ENCODE assay signal across 1 cellular context in the genomic region with DNA sequence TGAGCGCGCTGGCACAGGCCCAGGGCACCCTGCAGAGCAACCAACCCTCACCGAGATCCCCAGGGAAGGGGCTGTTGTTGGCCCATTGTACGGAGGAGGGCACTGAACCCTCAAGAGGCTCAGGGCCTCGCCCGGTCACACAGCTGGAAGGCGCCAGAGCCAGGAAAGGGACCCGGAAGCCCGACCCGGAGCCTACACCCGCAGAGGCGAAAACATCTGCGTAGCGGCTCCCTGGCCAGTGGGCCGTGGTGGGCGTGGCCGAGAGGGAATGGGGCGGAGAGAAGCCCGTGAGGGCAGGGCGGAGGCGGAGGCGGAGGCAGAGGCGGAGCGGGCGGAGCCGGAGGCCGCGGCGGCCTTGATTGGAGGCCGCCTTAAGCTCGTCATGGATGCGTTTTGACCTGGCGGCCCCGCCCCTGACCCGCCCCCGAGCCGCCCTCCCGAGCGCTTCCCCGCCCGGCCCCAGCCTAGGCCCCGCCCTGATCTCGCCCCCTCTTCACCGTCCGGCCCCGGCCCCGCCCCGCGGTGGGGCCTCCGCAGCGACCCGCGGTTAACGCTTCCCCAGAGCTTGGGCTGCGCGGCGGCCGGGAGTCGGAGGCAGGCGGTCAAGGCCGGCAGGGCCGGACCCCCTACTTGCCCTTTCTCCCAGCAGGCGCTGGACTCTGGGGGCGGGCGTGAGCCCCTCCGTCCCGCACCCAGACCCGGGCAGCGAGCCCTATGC.
TF ChIP-seq lines count a peak whose summit lies in the region.

No MANE protein-coding gene starts in this region.

TF ChIP-seq in K562, 482 proteins besides CTCF, POLR2A, EP300 and RAD21 (continued from another document and continues in another):
- TF ChIP-seq, protein P1, sequence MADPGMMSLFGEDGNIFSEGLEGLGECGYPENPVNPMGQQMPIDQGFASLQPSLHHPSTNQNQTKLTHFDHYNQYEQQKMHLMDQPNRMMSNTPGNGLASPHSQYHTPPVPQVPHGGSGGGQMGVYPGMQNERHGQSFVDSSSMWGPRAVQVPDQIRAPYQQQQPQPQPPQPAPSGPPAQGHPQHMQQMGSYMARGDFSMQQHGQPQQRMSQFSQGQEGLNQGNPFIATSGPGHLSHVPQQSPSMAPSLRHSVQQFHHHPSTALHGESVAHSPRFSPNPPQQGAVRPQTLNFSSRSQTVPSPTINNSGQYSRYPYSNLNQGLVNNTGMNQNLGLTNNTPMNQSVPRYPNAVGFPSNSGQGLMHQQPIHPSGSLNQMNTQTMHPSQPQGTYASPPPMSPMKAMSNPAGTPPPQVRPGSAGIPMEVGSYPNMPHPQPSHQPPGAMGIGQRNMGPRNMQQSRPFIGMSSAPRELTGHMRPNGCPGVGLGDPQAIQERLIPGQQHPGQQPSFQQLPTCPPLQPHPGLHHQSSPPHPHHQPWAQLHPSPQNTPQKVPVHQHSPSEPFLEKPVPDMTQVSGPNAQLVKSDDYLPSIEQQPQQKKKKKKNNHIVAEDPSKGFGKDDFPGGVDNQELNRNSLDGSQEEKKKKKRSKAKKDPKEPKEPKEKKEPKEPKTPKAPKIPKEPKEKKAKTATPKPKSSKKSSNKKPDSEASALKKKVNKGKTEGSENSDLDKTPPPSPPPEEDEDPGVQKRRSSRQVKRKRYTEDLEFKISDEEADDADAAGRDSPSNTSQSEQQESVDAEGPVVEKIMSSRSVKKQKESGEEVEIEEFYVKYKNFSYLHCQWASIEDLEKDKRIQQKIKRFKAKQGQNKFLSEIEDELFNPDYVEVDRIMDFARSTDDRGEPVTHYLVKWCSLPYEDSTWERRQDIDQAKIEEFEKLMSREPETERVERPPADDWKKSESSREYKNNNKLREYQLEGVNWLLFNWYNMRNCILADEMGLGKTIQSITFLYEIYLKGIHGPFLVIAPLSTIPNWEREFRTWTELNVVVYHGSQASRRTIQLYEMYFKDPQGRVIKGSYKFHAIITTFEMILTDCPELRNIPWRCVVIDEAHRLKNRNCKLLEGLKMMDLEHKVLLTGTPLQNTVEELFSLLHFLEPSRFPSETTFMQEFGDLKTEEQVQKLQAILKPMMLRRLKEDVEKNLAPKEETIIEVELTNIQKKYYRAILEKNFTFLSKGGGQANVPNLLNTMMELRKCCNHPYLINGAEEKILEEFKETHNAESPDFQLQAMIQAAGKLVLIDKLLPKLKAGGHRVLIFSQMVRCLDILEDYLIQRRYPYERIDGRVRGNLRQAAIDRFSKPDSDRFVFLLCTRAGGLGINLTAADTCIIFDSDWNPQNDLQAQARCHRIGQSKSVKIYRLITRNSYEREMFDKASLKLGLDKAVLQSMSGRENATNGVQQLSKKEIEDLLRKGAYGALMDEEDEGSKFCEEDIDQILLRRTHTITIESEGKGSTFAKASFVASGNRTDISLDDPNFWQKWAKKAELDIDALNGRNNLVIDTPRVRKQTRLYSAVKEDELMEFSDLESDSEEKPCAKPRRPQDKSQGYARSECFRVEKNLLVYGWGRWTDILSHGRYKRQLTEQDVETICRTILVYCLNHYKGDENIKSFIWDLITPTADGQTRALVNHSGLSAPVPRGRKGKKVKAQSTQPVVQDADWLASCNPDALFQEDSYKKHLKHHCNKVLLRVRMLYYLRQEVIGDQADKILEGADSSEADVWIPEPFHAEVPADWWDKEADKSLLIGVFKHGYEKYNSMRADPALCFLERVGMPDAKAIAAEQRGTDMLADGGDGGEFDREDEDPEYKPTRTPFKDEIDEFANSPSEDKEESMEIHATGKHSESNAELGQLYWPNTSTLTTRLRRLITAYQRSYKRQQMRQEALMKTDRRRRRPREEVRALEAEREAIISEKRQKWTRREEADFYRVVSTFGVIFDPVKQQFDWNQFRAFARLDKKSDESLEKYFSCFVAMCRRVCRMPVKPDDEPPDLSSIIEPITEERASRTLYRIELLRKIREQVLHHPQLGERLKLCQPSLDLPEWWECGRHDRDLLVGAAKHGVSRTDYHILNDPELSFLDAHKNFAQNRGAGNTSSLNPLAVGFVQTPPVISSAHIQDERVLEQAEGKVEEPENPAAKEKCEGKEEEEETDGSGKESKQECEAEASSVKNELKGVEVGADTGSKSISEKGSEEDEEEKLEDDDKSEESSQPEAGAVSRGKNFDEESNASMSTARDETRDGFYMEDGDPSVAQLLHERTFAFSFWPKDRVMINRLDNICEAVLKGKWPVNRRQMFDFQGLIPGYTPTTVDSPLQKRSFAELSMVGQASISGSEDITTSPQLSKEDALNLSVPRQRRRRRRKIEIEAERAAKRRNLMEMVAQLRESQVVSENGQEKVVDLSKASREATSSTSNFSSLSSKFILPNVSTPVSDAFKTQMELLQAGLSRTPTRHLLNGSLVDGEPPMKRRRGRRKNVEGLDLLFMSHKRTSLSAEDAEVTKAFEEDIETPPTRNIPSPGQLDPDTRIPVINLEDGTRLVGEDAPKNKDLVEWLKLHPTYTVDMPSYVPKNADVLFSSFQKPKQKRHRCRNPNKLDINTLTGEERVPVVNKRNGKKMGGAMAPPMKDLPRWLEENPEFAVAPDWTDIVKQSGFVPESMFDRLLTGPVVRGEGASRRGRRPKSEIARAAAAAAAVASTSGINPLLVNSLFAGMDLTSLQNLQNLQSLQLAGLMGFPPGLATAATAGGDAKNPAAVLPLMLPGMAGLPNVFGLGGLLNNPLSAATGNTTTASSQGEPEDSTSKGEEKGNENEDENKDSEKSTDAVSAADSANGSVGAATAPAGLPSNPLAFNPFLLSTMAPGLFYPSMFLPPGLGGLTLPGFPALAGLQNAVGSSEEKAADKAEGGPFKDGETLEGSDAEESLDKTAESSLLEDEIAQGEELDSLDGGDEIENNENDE (IDR thresholded peaks at IDR 0.05; ENCODE audit: low read depth, low read length): no peak
- TF ChIP-seq, protein P2, sequence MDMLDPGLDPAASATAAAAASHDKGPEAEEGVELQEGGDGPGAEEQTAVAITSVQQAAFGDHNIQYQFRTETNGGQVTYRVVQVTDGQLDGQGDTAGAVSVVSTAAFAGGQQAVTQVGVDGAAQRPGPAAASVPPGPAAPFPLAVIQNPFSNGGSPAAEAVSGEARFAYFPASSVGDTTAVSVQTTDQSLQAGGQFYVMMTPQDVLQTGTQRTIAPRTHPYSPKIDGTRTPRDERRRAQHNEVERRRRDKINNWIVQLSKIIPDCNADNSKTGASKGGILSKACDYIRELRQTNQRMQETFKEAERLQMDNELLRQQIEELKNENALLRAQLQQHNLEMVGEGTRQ (CRISPR knock-in tag; IDR thresholded peaks at IDR 0.05): no peak
- TF ChIP-seq EHMT2 (IDR thresholded peaks at IDR 0.05): no peak
- TF ChIP-seq ELF4 (CRISPR knock-in tag; IDR thresholded peaks at IDR 0.05): peak; percentile 79
- no peak for TF ChIP-seq JUNB (CRISPR knock-in tag; conservative IDR thresholded peaks at IDR 0.05)
- no peak for TF ChIP-seq MAFK (IDR thresholded peaks at IDR 0.05; ENCODE audit: low read length)
- TF ChIP-seq, protein P3, sequence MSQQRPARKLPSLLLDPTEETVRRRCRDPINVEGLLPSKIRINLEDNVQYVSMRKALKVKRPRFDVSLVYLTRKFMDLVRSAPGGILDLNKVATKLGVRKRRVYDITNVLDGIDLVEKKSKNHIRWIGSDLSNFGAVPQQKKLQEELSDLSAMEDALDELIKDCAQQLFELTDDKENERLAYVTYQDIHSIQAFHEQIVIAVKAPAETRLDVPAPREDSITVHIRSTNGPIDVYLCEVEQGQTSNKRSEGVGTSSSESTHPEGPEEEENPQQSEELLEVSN (IDR thresholded peaks at IDR 0.05; ENCODE audit: borderline replicate concordance in 1 of 2, extremely low read depth in 1 of 2, insufficient read depth in 1 of 2, insufficient read length in 1 of 2, low read depth in 1 of 2, low read length in 1 of 2, poor library complexity in 1 of 2, severe bottlenecking in 1 of 2): peak in 1 of 2 experiments; percentile 79
- TF ChIP-seq NR2C1 (IDR thresholded peaks at IDR 0.05): no peak
- TF ChIP-seq NR2C1 (tag; IDR thresholded peaks at IDR 0.05): no peak
- no peak for TF ChIP-seq SRSF1 (IDR thresholded peaks at IDR 0.05; ENCODE audit: low read depth, low read length)
- TF ChIP-seq, protein P4, sequence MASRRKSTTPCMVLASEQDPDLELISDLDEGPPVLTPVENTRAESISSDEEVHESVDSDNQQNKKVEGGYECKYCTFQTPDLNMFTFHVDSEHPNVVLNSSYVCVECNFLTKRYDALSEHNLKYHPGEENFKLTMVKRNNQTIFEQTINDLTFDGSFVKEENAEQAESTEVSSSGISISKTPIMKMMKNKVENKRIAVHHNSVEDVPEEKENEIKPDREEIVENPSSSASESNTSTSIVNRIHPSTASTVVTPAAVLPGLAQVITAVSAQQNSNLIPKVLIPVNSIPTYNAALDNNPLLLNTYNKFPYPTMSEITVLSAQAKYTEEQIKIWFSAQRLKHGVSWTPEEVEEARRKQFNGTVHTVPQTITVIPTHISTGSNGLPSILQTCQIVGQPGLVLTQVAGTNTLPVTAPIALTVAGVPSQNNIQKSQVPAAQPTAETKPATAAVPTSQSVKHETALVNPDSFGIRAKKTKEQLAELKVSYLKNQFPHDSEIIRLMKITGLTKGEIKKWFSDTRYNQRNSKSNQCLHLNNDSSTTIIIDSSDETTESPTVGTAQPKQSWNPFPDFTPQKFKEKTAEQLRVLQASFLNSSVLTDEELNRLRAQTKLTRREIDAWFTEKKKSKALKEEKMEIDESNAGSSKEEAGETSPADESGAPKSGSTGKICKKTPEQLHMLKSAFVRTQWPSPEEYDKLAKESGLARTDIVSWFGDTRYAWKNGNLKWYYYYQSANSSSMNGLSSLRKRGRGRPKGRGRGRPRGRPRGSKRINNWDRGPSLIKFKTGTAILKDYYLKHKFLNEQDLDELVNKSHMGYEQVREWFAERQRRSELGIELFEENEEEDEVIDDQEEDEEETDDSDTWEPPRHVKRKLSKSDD (conservative IDR thresholded peaks at IDR 0.05; ENCODE audit: low read length): no peak
- TF ChIP-seq, protein P5, sequence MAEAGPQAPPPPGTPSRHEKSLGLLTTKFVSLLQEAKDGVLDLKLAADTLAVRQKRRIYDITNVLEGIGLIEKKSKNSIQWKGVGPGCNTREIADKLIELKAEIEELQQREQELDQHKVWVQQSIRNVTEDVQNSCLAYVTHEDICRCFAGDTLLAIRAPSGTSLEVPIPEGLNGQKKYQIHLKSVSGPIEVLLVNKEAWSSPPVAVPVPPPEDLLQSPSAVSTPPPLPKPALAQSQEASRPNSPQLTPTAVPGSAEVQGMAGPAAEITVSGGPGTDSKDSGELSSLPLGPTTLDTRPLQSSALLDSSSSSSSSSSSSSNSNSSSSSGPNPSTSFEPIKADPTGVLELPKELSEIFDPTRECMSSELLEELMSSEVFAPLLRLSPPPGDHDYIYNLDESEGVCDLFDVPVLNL (CRISPR knock-in tag; IDR thresholded peaks at IDR 0.05; ENCODE audit: low read depth): no peak
- peak; percentile 30 for TF ChIP-seq TAF9B (IDR thresholded peaks at IDR 0.05; ENCODE audit: partially characterized antibody)
- peak; percentile 42 for TF ChIP-seq SAP30 (IDR thresholded peaks at IDR 0.05; ENCODE audit: borderline replicate concordance, insufficient read depth, low read depth, low read length, poor library complexity, severe bottlenecking)
- no peak for TF ChIP-seq PHF21A (IDR thresholded peaks at IDR 0.05; ENCODE audit: borderline replicate concordance, low read depth)
- no peak for TF ChIP-seq SRSF7 (optimal IDR thresholded peaks at IDR 0.05; ENCODE audit: low read depth, low read length)
- peak in 2 of 3 experiments; percentile 55 to 61 for TF ChIP-seq YY1 (IDR thresholded peaks at IDR 0.05; ENCODE audit: borderline replicate concordance in 1 of 3, control insufficient read depth in 1 of 3, extremely low read depth in 1 of 3, insufficient read depth in 3 of 3, insufficient read length in 1 of 3, insufficient replicate concordance in 2 of 3, low read depth in 1 of 3, low read length in 2 of 3)
- no peak for TF ChIP-seq STAT5A (IDR thresholded peaks at IDR 0.05; ENCODE audit: borderline replicate concordance, low read length)
- TF ChIP-seq SIRT6 (IDR thresholded peaks at IDR 0.05; ENCODE audit: low read depth, low read length): no peak
- no peak; the same call in none of the 2 replicates for TF ChIP-seq POLR2H (tag; IDR thresholded peaks at IDR 0.05; ENCODE audit: low read depth)
- TF ChIP-seq, protein P6, sequence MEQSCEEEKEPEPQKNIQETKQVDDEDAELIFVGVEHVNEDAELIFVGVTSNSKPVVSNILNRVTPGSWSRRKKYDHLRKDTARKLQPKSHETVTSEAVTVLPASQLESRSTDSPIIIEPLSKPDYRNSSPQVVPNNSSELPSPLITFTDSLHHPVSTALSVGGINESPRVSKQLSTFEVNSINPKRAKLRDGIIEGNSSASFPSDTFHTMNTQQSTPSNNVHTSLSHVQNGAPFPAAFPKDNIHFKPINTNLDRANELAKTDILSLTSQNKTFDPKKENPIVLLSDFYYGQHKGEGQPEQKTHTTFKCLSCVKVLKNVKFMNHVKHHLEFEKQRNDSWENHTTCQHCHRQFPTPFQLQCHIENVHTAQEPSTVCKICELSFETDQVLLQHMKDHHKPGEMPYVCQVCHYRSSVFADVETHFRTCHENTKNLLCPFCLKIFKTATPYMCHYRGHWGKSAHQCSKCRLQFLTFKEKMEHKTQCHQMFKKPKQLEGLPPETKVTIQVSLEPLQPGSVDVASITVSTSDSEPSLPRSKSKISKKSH (CRISPR knock-in tag; IDR thresholded peaks at IDR 0.05): no peak
- 0 out of 2 replicates have a peak, but pooled peaks have one; percentile 40 for TF ChIP-seq ZNF830 (CRISPR knock-in tag; IDR thresholded peaks at IDR 0.05)
- no peak for TF ChIP-seq ZNF551 (CRISPR knock-in tag; IDR thresholded peaks at IDR 0.05)
- TF ChIP-seq, protein P7, sequence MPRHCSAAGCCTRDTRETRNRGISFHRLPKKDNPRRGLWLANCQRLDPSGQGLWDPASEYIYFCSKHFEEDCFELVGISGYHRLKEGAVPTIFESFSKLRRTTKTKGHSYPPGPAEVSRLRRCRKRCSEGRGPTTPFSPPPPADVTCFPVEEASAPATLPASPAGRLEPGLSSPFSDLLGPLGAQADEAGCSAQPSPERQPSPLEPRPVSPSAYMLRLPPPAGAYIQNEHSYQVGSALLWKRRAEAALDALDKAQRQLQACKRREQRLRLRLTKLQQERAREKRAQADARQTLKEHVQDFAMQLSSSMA (CRISPR knock-in tag; IDR thresholded peaks at IDR 0.05): no peak
- TF ChIP-seq U2AF1 (optimal IDR thresholded peaks at IDR 0.05; ENCODE audit: low read depth, low read length): no peak
- no peak for TF ChIP-seq ZSCAN29 (IDR thresholded peaks at IDR 0.05)
- TF ChIP-seq, protein P8, sequence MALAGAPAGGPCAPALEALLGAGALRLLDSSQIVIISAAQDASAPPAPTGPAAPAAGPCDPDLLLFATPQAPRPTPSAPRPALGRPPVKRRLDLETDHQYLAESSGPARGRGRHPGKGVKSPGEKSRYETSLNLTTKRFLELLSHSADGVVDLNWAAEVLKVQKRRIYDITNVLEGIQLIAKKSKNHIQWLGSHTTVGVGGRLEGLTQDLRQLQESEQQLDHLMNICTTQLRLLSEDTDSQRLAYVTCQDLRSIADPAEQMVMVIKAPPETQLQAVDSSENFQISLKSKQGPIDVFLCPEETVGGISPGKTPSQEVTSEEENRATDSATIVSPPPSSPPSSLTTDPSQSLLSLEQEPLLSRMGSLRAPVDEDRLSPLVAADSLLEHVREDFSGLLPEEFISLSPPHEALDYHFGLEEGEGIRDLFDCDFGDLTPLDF (CRISPR knock-in tag; IDR thresholded peaks at IDR 0.05): no peak
- no peak for TF ChIP-seq STAT5B (CRISPR knock-in tag; IDR thresholded peaks at IDR 0.05)
- TF ChIP-seq SMARCA4 (IDR thresholded peaks at IDR 0.05): no peak
- TF ChIP-seq RUNX1 (IDR thresholded peaks at IDR 0.05; ENCODE audit: low read depth): no peak
- TF ChIP-seq ZNF140 (CRISPR knock-in tag; IDR thresholded peaks at IDR 0.05): no peak
- no peak for TF ChIP-seq TSC22D4 (tag; IDR thresholded peaks at IDR 0.05)
- no peak for TF ChIP-seq MCM7 (IDR thresholded peaks at IDR 0.05)
- TF ChIP-seq DPF2 (IDR thresholded peaks at IDR 0.05): no peak
- no peak for TF ChIP-seq ZNF24 (IDR thresholded peaks at IDR 0.05)
- TF ChIP-seq ZNF76 (CRISPR knock-in tag; IDR thresholded peaks at IDR 0.05; ENCODE audit: borderline replicate concordance): no peak
- TF ChIP-seq TEAD2 (tag; IDR thresholded peaks at IDR 0.05): no peak
- TF ChIP-seq CBX3 (IDR thresholded peaks at IDR 0.05; ENCODE audit: borderline replicate concordance in 1 of 2, low read length in 2 of 2): peak in 1 of 2 experiments; percentile 27; a peak in 1 of 3 replicates
- TF ChIP-seq NRF1 (conservative IDR thresholded peaks at IDR 0.05 in 1 of 2, IDR thresholded peaks at IDR 0.05 in 1 of 2): peak; percentile 69 to 74
